Comparison of ENCODE assay signal across 11 cellular contexts in genomic region chr10:99777918-99778716, GRCh38. TPM values are rescaled to one million over a fixed set of nuclear protein-coding genes. Genes with fewer than 3 reads are reported as not detected.
DNase-seq lines count a peak whose midpoint lies in the region; ATAC-seq, FAIRE-seq and TF ChIP-seq lines count a peak whose summit lies in the region.
"Had no signal": no experiment of that assay in that cellular context is flagged by ENCODE, and none has a peak within 500 bp of the region (broad histone marks: within the 10 kb centered on the region; RNA-seq: fewer than 3 reads in every experiment).

No MANE protein-coding gene starts in this region.

- RAD21 ChIA-PET in GM12878 (lab: Charles Lee; ENCODE audit: unreplicated experiment), result no interaction called here

- TF ChIP-seq POLR2A in GM12878 (IDR thresholded peaks at IDR 0.05; ENCODE audit: low read depth, low read length) (no peak), GM12892 (IDR thresholded peaks at IDR 0.05; ENCODE audit: low read depth, low read length) (no peak)

- no peak overlapping the region for H3K4me3 ChIP-seq in GM12878
- H3K4me3 ChIP-seq: pancreas had no signal

- FAIRE-seq in GM12878 (lab: Jason Lieb, UNC) (peak; percentile 7), GM12892 (lab: Jason Lieb, UNC) (no peak)
- FAIRE-seq: pancreas had no signal

- WGBS in GM12878 (ENCODE audit: insufficient coverage, insufficient replicate concordance, low lambda C conversion rate, missing lambda C conversion rate), result 90% methylated on average over 1 of the region's 1 CpG

- H3K9ac ChIP-seq in GM12878 (ENCODE audit: control insufficient read depth, insufficient read depth, low read length), result no peak overlapping the region

- no peaks in the 10 kb centered on the region for H3K27me3 ChIP-seq in GM12878 (replicated peaks in 1 of 2; ENCODE audit: control insufficient read depth in 2 of 2, insufficient read depth in 2 of 2, low read length in 1 of 2)
- H3K27me3 ChIP-seq: pancreas had no signal

- no TSS peak for BruUV-seq in GM12878 (replicated peaks; lab: Mats Ljungman, UMichigan)

- intact Hi-C loops in GM12878 (cut with micrococcal nuclease; ENCODE audit: unreplicated experiment), result no loop called here

- TF ChIP-seq RAD21 in GM12878 (IDR thresholded peaks at IDR 0.05; ENCODE audit: insufficient read depth, low read depth, low read length), result no peak

- DNase-seq in ELR (ENCODE audit: low read depth), result peak; percentile 49
- DNase-seq in LHCN-M2 (ENCODE audit: low read depth), result peak; percentile 24
- DNase-seq in GM12878 (ENCODE audit: low read depth, low spot score), result no peak
- DNase-seq in 8988T, result no peak
- no peak for DNase-seq in GM12892 (ENCODE audit: insufficient read length)
- DNase-seq in NCI-H2081 (lab: John Stamatoyannopoulos, UW), result no peak
- DNase-seq: NCI-H2227 treated with DMSO at 0.1 percent for 48 hours, pancreas, T-helper 1 cell had no signal

- H3K36me3 ChIP-seq in GM12878 (ENCODE audit: control insufficient read depth in 2 of 2, insufficient read depth in 2 of 2, low read length in 1 of 2), result no peaks in the 10 kb centered on the region

- no peaks in the 10 kb centered on the region; the same call in 2 of the 3 replicates for H3K9me3 ChIP-seq in GM12878 (replicated peaks; ENCODE audit: control insufficient read depth, insufficient read depth, low read length)
- H3K9me3 ChIP-seq: pancreas had no signal

- SMC1A ChIA-PET in GM12878 (lab: Charles Lee; ENCODE audit: uncharacterized antibody, unreplicated experiment), result interaction anchor here (0.6 to 1.2 kb wide), 2 partner anchors 12 to 13 kb away, joined by 3 read pairs; no protein-coding TSS in a partner anchor

- no peak for TF ChIP-seq EP300 in GM12878 (IDR thresholded peaks at IDR 0.05; ENCODE audit: borderline replicate concordance in 1 of 2, control insufficient read depth in 1 of 2, low read depth in 2 of 2, low read length in 2 of 2)

- H3K27ac Mint-ChIP-seq in nephron, result peak overlapping the region; percentile 57 to 97 (median 95)

- H3K79me2 ChIP-seq in GM12878 (ENCODE audit: control insufficient read depth, insufficient read depth, low read length), result no peaks in the 10 kb centered on the region

- H3K36me3 Mint-ChIP-seq in nephron (ENCODE audit: low read depth), result no peaks in the 10 kb centered on the region

- H3K4me1 Mint-ChIP-seq in nephron, result peaks cover 27% of the 10 kb centered on the region

- peaks cover 4% of the 10 kb centered on the region for H3K27me3 Mint-ChIP-seq in nephron (ENCODE audit: low read depth)

- H4K20me1 ChIP-seq in GM12878 (ENCODE audit: control insufficient read depth, insufficient read depth), result no peaks in the 10 kb centered on the region

- CTCF ChIA-PET in GM12878 (lab: Yijun Ruan, JAX), result interaction anchor here (1.2 kb wide), 1 partner anchor 25 kb away, joined by 3 read pairs; no protein-coding TSS in a partner anchor

- H3K4me3 Mint-ChIP-seq in nephron, result no peak overlapping the region

- POLR2A ChIA-PET in GM12878 (lab: Charles Lee), result interaction anchor here (0.6 kb wide), 1 partner anchor 158 kb away, joined by 3 read pairs; no protein-coding TSS in a partner anchor

- H3K9me3 Mint-ChIP-seq in nephron, result no peaks in the 10 kb centered on the region

- TF ChIP-seq CTCF in GM12878 (IDR thresholded peaks at IDR 0.05 in 2 of 3, conservative IDR thresholded peaks at IDR 0.05 in 1 of 3; ENCODE audit: control insufficient read depth in 2 of 3, extremely low read depth in 1 of 3, insufficient read depth in 1 of 3, low read depth in 3 of 3, low read length in 3 of 3), result no peak
- TF ChIP-seq CTCF in nephron (IDR thresholded peaks at IDR 0.05; ENCODE audit: unreplicated experiment in 3 of 3), result no peak

- in situ Hi-C loops in GM12878 (cut with MboI), result no loop called here

- H3K4me1 ChIP-seq in GM12878 (ENCODE audit: control insufficient read depth, insufficient read depth, low read length), result peaks cover 11% of the 10 kb centered on the region
- H3K4me1 ChIP-seq: pancreas had no signal

- H3K4me2 ChIP-seq in GM12878 (ENCODE audit: control insufficient read depth, insufficient read depth), result 0 out of 2 replicates have a peak overlapping the region, but pooled peaks have one; percentile 21

- ATAC-seq in GM12878, result peak; percentile 83
- no peak for ATAC-seq in GM18909 (IDR thresholded peaks at IDR 0.05; ENCODE audit: poor library complexity, unreplicated experiment)
- ATAC-seq: pancreas had no signal

- H2AFZ ChIP-seq in GM12878 (ENCODE audit: control insufficient read depth, low read depth, low read length), result no peak overlapping the region

- no peak overlapping the region for H3K27ac ChIP-seq in GM12878 (ENCODE audit: control insufficient read depth, insufficient read depth)
- H3K27ac ChIP-seq: pancreas had no signal

TF ChIP-seq in GM12878, 131 proteins besides CTCF, POLR2A, EP300 and RAD21:
- TF ChIP-seq SMAD5 (IDR thresholded peaks at IDR 0.05; ENCODE audit: low read depth), result no peak
- peak in 1 of 2 experiments; percentile 7; a peak in 1 of 4 replicates for TF ChIP-seq BHLHE40 (IDR thresholded peaks at IDR 0.05; ENCODE audit: borderline replicate concordance in 1 of 2, low read depth in 2 of 2, low read length in 1 of 2)
- TF ChIP-seq KDM1A (IDR thresholded peaks at IDR 0.05; ENCODE audit: borderline replicate concordance), result no peak

RNA-seq across cellular contexts. Expression of gene ABCC2, which starts 4.3 kb away (rescaled TPM):
- total RNA-seq in LHCN-M2 (2014; rRNA removed), result 0.34 and 0.58 TPM in 2 replicates
- polyA plus RNA-seq in LHCN-M2 (2012), result 0.10 TPM
- total RNA-seq in GM12878 (2013; cell fraction: nucleolus; rRNA removed), result 4.8 and 7.1 TPM in 2 replicates
- total RNA-seq in GM12878 (2014; rRNA removed), result 0.11 and 0.93 TPM in 2 replicates
- total RNA-seq in GM12878 (2014; rRNA removed; fragmentation: Illumina TruSeq; extraction: Trizol), result 0.28 and 0.36 TPM in 2 replicates
- 0.24 and 0.64 TPM in 2 replicates for total RNA-seq in GM12878 (2021)
- polyA plus RNA-seq in GM12878 (2011; ENCODE audit: low read depth), result 0.37 TPM
- polyA plus RNA-seq in GM12878 (2011; rRNA removed), result 0.95 and 1.1 TPM in 2 replicates
- polyA plus RNA-seq in GM12878 (2011; cell fraction: cytosol; rRNA removed), result 0.43 and 0.64 TPM in 2 replicates
- 2.4 and 3.6 TPM in 2 replicates for polyA plus RNA-seq in GM12878 (2011; cell fraction: nucleus; rRNA removed)
- polyA plus RNA-seq in GM12878 (2012), result 0.18 and 0.31 TPM in 2 replicates
- 0.14 and 0.35 TPM in 2 replicates for polyA plus RNA-seq in GM12878 (2014; fragmentation: Illumina TruSeq; extraction: Trizol)
- polyA plus RNA-seq in GM12878 (2014; fragmentation: Nextera tagmentation; extraction: Ambion mirVana), result under 1 TPM; 0.02 to 0.18 TPM
- 0.19 and 0.22 TPM in 2 replicates for polyA plus RNA-seq in GM12878 (2014; rRNA removed)
- under 1 TPM; 0.20 to 0.21 TPM for polyA plus RNA-seq in GM12878 (2016; fragmentation: Nextera tagmentation; extraction: Ambion mirVana)
- polyA minus RNA-seq in GM12878 (2011; rRNA and poly(A)+ RNA removed), result 1.2 and 1.4 TPM in 2 replicates
- polyA minus RNA-seq in GM12878 (2011; cell fraction: cytosol; rRNA and poly(A)+ RNA removed), result 2.3 and 4.1 TPM in 2 replicates
- 2.0 and 2.2 TPM in 2 replicates for polyA minus RNA-seq in GM12878 (2011; cell fraction: nucleus; rRNA and poly(A)+ RNA removed)
- 0.32 TPM for polyA plus RNA-seq in GM12892 (2012; ENCODE audit: missing spikeins)

RNA-seq across cellular contexts. Expression of gene CUTC, which starts 46.1 kb away (rescaled TPM):
- total RNA-seq in LHCN-M2 (2014; rRNA removed) (18.9 and 20.6 TPM in 2 replicates), GM12878 (2014; rRNA removed) (23.8 and 28.3 TPM in 2 replicates), GM12878 (2014; rRNA removed; fragmentation: Illumina TruSeq; extraction: Trizol) (34.3 and 36.2 TPM in 2 replicates), GM12878 (2021) (25.7 and 26.7 TPM in 2 replicates)
- polyA plus RNA-seq in LHCN-M2 (2012), result 9.9 TPM
- total RNA-seq in GM12878 (2013; cell fraction: nucleolus; rRNA removed), result 32.9 and 38.9 TPM in 2 replicates
- polyA plus RNA-seq in GM12878 (2011; ENCODE audit: low read depth), result 21.8 TPM
- polyA plus RNA-seq in GM12878 (2011; rRNA removed) (47.7 and 63.2 TPM in 2 replicates), GM12878 (2014; fragmentation: Illumina TruSeq; extraction: Trizol) (34.3 and 42.5 TPM in 2 replicates), GM12878 (2014; fragmentation: Nextera tagmentation; extraction: Ambion mirVana) (10 to 100 TPM; 64.6 to 71.7 TPM), GM12878 (2014; rRNA removed) (34.3 and 37.6 TPM in 2 replicates), GM12878 (2016; fragmentation: Nextera tagmentation; extraction: Ambion mirVana) (10 to 100 TPM; 44.0 to 49.6 TPM)
- polyA plus RNA-seq in GM12878 (2011; cell fraction: cytosol; rRNA removed), result 18.6 and 26.4 TPM in 2 replicates
- 25.8 and 28.8 TPM in 2 replicates for polyA plus RNA-seq in GM12878 (2011; cell fraction: nucleus; rRNA removed)
- polyA plus RNA-seq in GM12878 (2012), result 25.5 and 28.0 TPM in 2 replicates
- polyA minus RNA-seq in GM12878 (2011; rRNA and poly(A)+ RNA removed), result 27.4 and 30.3 TPM in 2 replicates
- polyA minus RNA-seq in GM12878 (2011; cell fraction: cytosol; rRNA and poly(A)+ RNA removed), result 7.3 and 7.6 TPM in 2 replicates
- polyA minus RNA-seq in GM12878 (2011; cell fraction: nucleus; rRNA and poly(A)+ RNA removed), result 10.5 and 13.6 TPM in 2 replicates
- polyA plus RNA-seq in GM12892 (2012; ENCODE audit: missing spikeins), result 33.8 TPM

RNA-seq across cellular contexts. Expression of gene COX15, which starts 46.2 kb away (rescaled TPM):
- total RNA-seq in LHCN-M2 (2014; rRNA removed) (37.7 and 39.0 TPM in 2 replicates), GM12878 (2014; rRNA removed) (36.3 and 37.4 TPM in 2 replicates), GM12878 (2014; rRNA removed; fragmentation: Illumina TruSeq; extraction: Trizol) (30.6 and 32.9 TPM in 2 replicates), GM12878 (2021) (37.8 and 38.9 TPM in 2 replicates)
- polyA plus RNA-seq in LHCN-M2 (2012), result 18.8 TPM
- 62.4 and 70.0 TPM in 2 replicates for total RNA-seq in GM12878 (2013; cell fraction: nucleolus; rRNA removed)
- polyA plus RNA-seq in GM12878 (2011; ENCODE audit: low read depth), result 22.4 TPM
- polyA plus RNA-seq in GM12878 (2011; rRNA removed) (36.4 and 46.8 TPM in 2 replicates), GM12878 (2014; fragmentation: Illumina TruSeq; extraction: Trizol) (38.1 and 44.7 TPM in 2 replicates), GM12878 (2014; fragmentation: Nextera tagmentation; extraction: Ambion mirVana) (10 to 100 TPM; 46.3 to 50.7 TPM), GM12878 (2014; rRNA removed) (27.1 and 30.2 TPM in 2 replicates), GM12878 (2016; fragmentation: Nextera tagmentation; extraction: Ambion mirVana) (10 to 100 TPM; 38.4 to 42.8 TPM)
- polyA plus RNA-seq in GM12878 (2011; cell fraction: cytosol; rRNA removed), result 22.3 and 27.2 TPM in 2 replicates
- polyA plus RNA-seq in GM12878 (2011; cell fraction: nucleus; rRNA removed), result 27.6 and 30.5 TPM in 2 replicates
- polyA plus RNA-seq in GM12878 (2012), result 25.7 and 37.7 TPM in 2 replicates
- polyA minus RNA-seq in GM12878 (2011; rRNA and poly(A)+ RNA removed), result 20.5 and 25.2 TPM in 2 replicates
- 10.4 and 11.0 TPM in 2 replicates for polyA minus RNA-seq in GM12878 (2011; cell fraction: cytosol; rRNA and poly(A)+ RNA removed)
- polyA minus RNA-seq in GM12878 (2011; cell fraction: nucleus; rRNA and poly(A)+ RNA removed), result 8.7 and 13.6 TPM in 2 replicates
- 36.3 TPM for polyA plus RNA-seq in GM12892 (2012; ENCODE audit: missing spikeins)

Comparison
In these comparisons a context has a peak if more than half of its experiments do, and no peak if none do; other contexts are left out.
1. DNase-seq: peak in ELR (single experiment) and LHCN-M2 (single experiment); none in GM12878 (single experiment), 8988T (single experiment), GM12892 (single experiment) and NCI-H2081 (0 of 2).